In the genomic region with DNA sequence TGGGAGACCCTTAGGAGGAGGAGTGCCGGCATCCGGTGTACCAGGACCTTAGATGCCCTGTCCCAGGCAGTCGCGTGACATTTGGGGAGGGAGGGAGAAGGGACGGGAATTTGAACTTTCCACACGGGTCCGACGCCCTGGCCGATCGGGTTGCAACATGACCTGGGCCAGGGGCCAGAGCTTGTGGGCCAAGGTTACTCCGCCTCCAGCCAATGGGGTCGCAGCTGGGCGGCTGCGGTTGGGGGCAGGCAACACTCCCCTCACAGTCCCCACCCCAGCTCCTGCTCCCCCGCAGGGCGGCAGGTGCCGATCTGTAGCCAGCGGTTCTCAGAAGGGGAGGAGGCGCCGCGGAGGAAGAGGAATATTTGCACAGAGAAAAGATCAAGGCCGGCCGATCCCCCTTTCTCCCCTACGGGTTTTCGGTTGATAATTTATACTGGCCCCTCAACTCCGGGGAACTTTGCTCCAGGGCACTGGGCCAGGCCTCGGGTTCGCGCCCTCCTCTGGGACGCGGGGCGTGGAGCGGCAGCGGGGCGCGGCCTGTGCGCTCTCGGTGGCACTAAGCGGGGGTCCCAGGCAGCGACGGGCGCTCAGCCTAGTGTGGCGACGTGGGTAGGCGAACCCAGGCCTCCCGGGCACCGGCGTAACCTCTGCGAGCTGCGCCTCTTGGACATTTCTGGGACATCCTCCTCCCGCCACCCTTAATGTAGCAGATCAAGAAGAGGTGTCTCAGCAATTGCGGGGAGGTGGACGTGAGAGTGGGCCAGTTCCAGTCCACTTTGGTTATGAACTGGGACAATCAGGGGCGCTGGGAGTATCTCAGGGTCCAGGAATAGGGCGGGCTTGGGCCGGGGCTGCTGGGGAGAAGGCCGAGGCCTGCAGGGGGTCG, we compare ENCODE assay signal across 2 cellular contexts.
TF ChIP-seq lines count a peak whose summit lies in the region.

No MANE protein-coding gene starts in this region.

TF ChIP-seq in SK-N-SH, 30 proteins besides CTCF, POLR2A, EP300 and RAD21 (continued from another document):
- TF ChIP-seq, protein P1, sequence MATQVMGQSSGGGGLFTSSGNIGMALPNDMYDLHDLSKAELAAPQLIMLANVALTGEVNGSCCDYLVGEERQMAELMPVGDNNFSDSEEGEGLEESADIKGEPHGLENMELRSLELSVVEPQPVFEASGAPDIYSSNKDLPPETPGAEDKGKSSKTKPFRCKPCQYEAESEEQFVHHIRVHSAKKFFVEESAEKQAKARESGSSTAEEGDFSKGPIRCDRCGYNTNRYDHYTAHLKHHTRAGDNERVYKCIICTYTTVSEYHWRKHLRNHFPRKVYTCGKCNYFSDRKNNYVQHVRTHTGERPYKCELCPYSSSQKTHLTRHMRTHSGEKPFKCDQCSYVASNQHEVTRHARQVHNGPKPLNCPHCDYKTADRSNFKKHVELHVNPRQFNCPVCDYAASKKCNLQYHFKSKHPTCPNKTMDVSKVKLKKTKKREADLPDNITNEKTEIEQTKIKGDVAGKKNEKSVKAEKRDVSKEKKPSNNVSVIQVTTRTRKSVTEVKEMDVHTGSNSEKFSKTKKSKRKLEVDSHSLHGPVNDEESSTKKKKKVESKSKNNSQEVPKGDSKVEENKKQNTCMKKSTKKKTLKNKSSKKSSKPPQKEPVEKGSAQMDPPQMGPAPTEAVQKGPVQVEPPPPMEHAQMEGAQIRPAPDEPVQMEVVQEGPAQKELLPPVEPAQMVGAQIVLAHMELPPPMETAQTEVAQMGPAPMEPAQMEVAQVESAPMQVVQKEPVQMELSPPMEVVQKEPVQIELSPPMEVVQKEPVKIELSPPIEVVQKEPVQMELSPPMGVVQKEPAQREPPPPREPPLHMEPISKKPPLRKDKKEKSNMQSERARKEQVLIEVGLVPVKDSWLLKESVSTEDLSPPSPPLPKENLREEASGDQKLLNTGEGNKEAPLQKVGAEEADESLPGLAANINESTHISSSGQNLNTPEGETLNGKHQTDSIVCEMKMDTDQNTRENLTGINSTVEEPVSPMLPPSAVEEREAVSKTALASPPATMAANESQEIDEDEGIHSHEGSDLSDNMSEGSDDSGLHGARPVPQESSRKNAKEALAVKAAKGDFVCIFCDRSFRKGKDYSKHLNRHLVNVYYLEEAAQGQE (IDR thresholded peaks at IDR 0.05; ENCODE audit: low read depth, low read length) = no peak
- TF ChIP-seq FOSL2 (IDR thresholded peaks at IDR 0.05; ENCODE audit: borderline replicate concordance, low read depth) = no peak
- TF ChIP-seq RFX5 (IDR thresholded peaks at IDR 0.05; ENCODE audit: low read length) = no peak
- TF ChIP-seq TAF1 (IDR thresholded peaks at IDR 0.05; ENCODE audit: borderline replicate concordance, low read depth, low read length) = no peak
- no peak for TF ChIP-seq ELF1 (IDR thresholded peaks at IDR 0.05)
- no peak for TF ChIP-seq NRF1 (IDR thresholded peaks at IDR 0.05; ENCODE audit: low read depth, low read length)
- TF ChIP-seq GABPA (IDR thresholded peaks at IDR 0.05; ENCODE audit: low read depth) = no peak

TF ChIP-seq in SK-N-SH treated with all-trans-retinoic acid at 6 μM for 48 hours, 23 proteins besides CTCF, POLR2A, EP300 and RAD21 (continued from another document):
- TF ChIP-seq, protein P2, sequence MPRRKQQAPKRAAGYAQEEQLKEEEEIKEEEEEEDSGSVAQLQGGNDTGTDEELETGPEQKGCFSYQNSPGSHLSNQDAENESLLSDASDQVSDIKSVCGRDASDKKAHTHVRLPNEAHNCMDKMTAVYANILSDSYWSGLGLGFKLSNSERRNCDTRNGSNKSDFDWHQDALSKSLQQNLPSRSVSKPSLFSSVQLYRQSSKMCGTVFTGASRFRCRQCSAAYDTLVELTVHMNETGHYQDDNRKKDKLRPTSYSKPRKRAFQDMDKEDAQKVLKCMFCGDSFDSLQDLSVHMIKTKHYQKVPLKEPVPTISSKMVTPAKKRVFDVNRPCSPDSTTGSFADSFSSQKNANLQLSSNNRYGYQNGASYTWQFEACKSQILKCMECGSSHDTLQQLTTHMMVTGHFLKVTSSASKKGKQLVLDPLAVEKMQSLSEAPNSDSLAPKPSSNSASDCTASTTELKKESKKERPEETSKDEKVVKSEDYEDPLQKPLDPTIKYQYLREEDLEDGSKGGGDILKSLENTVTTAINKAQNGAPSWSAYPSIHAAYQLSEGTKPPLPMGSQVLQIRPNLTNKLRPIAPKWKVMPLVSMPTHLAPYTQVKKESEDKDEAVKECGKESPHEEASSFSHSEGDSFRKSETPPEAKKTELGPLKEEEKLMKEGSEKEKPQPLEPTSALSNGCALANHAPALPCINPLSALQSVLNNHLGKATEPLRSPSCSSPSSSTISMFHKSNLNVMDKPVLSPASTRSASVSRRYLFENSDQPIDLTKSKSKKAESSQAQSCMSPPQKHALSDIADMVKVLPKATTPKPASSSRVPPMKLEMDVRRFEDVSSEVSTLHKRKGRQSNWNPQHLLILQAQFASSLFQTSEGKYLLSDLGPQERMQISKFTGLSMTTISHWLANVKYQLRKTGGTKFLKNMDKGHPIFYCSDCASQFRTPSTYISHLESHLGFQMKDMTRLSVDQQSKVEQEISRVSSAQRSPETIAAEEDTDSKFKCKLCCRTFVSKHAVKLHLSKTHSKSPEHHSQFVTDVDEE (CRISPR knock-in tag; IDR thresholded peaks at IDR 0.05) = no peak
- no peak for TF ChIP-seq ZNF565 (CRISPR knock-in tag; conservative IDR thresholded peaks at IDR 0.05; ENCODE audit: low read depth)
- TF ChIP-seq ZFP3 (CRISPR knock-in tag; IDR thresholded peaks at IDR 0.05) = no peak
- TF ChIP-seq, protein P3, sequence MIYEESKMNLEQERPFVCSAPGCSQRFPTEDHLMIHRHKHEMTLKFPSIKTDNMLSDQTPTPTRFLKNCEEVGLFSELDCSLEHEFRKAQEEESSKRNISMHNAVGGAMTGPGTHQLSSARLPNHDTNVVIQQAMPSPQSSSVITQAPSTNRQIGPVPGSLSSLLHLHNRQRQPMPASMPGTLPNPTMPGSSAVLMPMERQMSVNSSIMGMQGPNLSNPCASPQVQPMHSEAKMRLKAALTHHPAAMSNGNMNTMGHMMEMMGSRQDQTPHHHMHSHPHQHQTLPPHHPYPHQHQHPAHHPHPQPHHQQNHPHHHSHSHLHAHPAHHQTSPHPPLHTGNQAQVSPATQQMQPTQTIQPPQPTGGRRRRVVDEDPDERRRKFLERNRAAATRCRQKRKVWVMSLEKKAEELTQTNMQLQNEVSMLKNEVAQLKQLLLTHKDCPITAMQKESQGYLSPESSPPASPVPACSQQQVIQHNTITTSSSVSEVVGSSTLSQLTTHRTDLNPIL (CRISPR knock-in tag; IDR thresholded peaks at IDR 0.05; ENCODE audit: low read depth) = no peak
- TF ChIP-seq ZNF70 (CRISPR knock-in tag; IDR thresholded peaks at IDR 0.05) = no peak
- TF ChIP-seq, protein P4, sequence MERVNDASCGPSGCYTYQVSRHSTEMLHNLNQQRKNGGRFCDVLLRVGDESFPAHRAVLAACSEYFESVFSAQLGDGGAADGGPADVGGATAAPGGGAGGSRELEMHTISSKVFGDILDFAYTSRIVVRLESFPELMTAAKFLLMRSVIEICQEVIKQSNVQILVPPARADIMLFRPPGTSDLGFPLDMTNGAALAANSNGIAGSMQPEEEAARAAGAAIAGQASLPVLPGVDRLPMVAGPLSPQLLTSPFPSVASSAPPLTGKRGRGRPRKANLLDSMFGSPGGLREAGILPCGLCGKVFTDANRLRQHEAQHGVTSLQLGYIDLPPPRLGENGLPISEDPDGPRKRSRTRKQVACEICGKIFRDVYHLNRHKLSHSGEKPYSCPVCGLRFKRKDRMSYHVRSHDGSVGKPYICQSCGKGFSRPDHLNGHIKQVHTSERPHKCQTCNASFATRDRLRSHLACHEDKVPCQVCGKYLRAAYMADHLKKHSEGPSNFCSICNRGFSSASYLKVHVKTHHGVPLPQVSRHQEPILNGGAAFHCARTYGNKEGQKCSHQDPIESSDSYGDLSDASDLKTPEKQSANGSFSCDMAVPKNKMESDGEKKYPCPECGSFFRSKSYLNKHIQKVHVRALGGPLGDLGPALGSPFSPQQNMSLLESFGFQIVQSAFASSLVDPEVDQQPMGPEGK (CRISPR knock-in tag; IDR thresholded peaks at IDR 0.05; ENCODE audit: borderline replicate concordance) = no peak
- no peak for TF ChIP-seq BACH2 (CRISPR knock-in tag; IDR thresholded peaks at IDR 0.05; ENCODE audit: borderline replicate concordance)
- no peak for TF ChIP-seq RARB (CRISPR knock-in tag; IDR thresholded peaks at IDR 0.05)
- no peak for TF ChIP-seq ARNTL (CRISPR knock-in tag; IDR thresholded peaks at IDR 0.05; ENCODE audit: borderline replicate concordance, low read depth)
- no peak for TF ChIP-seq PPARA (CRISPR knock-in tag; IDR thresholded peaks at IDR 0.05; ENCODE audit: borderline replicate concordance)
- TF ChIP-seq OSR1 (CRISPR knock-in tag; IDR thresholded peaks at IDR 0.05) = no peak
